Comparison of ENCODE assay signal across 8 cellular contexts in the genomic region with DNA sequence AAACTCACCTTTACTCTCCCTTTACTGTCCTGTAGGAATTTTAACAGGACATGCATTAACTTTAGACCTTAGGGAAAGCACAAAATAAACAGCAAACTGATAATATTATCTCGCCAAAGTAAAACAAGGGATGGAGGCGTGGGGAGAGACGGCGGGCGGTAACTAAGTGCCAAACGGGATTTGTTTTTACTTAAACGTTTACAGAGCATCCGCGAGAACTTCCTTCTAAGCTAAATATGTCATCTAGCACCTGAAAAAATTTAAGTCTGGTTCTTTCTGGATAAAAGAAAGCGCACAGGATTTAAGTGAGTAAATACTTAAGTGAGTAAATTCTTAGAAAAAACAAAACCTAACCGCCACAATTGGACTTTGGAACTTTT.
DNase-seq lines count a peak whose midpoint lies in the region; ATAC-seq and TF ChIP-seq lines count a peak whose summit lies in the region.

No MANE protein-coding gene starts in this region.

- H3K27me3 ChIP-seq in H9 (ENCODE audit: insufficient read depth, low read length), result no peaks in the 10 kb centered on the region
- H3K27me3 ChIP-seq in kidney epithelial cell (ENCODE audit: control insufficient read depth, insufficient read depth, low read length), result no peaks in the 10 kb centered on the region
- no peaks in the 10 kb centered on the region for H3K27me3 ChIP-seq in testis

- no peak overlapping the region for H3K4ac ChIP-seq in H9 (ENCODE audit: low read depth, low read length)

- H3K36me3 Mint-ChIP-seq in H9 (ENCODE audit: insufficient read depth in 1 of 3, low read depth in 3 of 3), result peaks cover 15 to 35% (median 22%) of the 10 kb centered on the region in 3 experiments
- H3K36me3 Mint-ChIP-seq in activated naive CD8-positive, alpha-beta T cell treated with anti-CD3 and anti-CD28 coated beads, Interleukin-2, amount 10 ng/mL, durations not matched to agents 7 days and 5 days, result peaks cover 8% of the 10 kb centered on the region

- no peak overlapping the region for H2BK120ac ChIP-seq in H9 (ENCODE audit: low read depth, low read length, poor library complexity, severe bottlenecking)

- H3K14ac ChIP-seq in H9 (ENCODE audit: insufficient read depth, low read length), result no peak overlapping the region

- peaks cover 10% of the 10 kb centered on the region for H3K9me3 ChIP-seq in H9 (ENCODE audit: control insufficient read depth, low read depth, low read length)
- H3K9me3 ChIP-seq in testis, result no peaks in the 10 kb centered on the region

- no peaks in the 10 kb centered on the region for H4K20me1 ChIP-seq in H9 (ENCODE audit: control insufficient read depth, insufficient read depth, insufficient read length)

- H2AK5ac ChIP-seq in H9 (ENCODE audit: insufficient read length, low read length), result no peak overlapping the region

- peaks cover 17 to 29% of the 10 kb centered on the region in 2 experiments for H3K9me3 Mint-ChIP-seq in H9
- peaks cover 6% of the 10 kb centered on the region for H3K9me3 Mint-ChIP-seq in activated naive CD8-positive, alpha-beta T cell treated with anti-CD3 and anti-CD28 coated beads, Interleukin-2, amount 10 ng/mL, durations not matched to agents 7 days and 5 days

- no peak overlapping the region for H2BK12ac ChIP-seq in H9 (ENCODE audit: insufficient read length, low read depth, low read length)

- TF ChIP-seq POLR2A in testis (IDR thresholded peaks at IDR 0.05), result no peak

- no peaks in the 10 kb centered on the region; the same call in 1 of the 2 replicates for H3K27me3 Mint-ChIP-seq in H9 (ENCODE audit: low read depth)
- peaks cover 6% of the 10 kb centered on the region for H3K27me3 Mint-ChIP-seq in activated naive CD8-positive, alpha-beta T cell treated with anti-CD3 and anti-CD28 coated beads, Interleukin-2, amount 10 ng/mL, durations not matched to agents 7 days and 5 days

- H3K36me3 ChIP-seq in kidney epithelial cell (ENCODE audit: control insufficient read depth, insufficient read depth, low read length), result no peaks in the 10 kb centered on the region
- H3K36me3 ChIP-seq in testis (ENCODE audit: low read depth, missing control alignments), result no peaks in the 10 kb centered on the region

- DNase-seq in AG09309 (ENCODE audit: low read depth) (no peak), H9 (no peak), kidney epithelial cell (ENCODE audit: low read depth) (no peak), testis (peak; percentile 39), substantia nigra (lab: John Stamatoyannopoulos, UW) (no peak), UCSD-AML1 (lab: John Stamatoyannopoulos, UW; ENCODE audit: unreplicated experiment) (no peak)
- DNase-seq in activated naive CD8-positive, alpha-beta T cell treated with anti-CD3 and anti-CD28 coated beads, Interleukin-2, amount 10 ng/mL, durations not matched to agents 7 days and 5 days, result no peak

- TF ChIP-seq CTCF in AG09309 (IDR thresholded peaks at IDR 0.05; ENCODE audit: control insufficient read depth, insufficient read depth, low read depth, low read length, missing control alignments) (no peak), H9 (conservative IDR thresholded peaks at IDR 0.05) (no peak), kidney epithelial cell (IDR thresholded peaks at IDR 0.05; ENCODE audit: insufficient read depth, low read length, poor library complexity, severe bottlenecking) (no peak), testis (IDR thresholded peaks at IDR 0.05) (no peak)

- H3K4me3 ChIP-seq in AG09309 (ENCODE audit: control insufficient read depth, low read depth, low read length), result peak overlapping the region; percentile 26
- peak overlapping the region; percentile 27 for H3K4me3 ChIP-seq in kidney epithelial cell (ENCODE audit: low read depth, low read length)
- peak overlapping the region; percentile 57 to 63 for H3K4me3 ChIP-seq in testis

- H3K4me3 Mint-ChIP-seq in H9, result peak overlapping the region; percentile 63 to 77
- H3K4me3 Mint-ChIP-seq in activated naive CD8-positive, alpha-beta T cell treated with anti-CD3 and anti-CD28 coated beads, Interleukin-2, amount 10 ng/mL, durations not matched to agents 7 days and 5 days, result peak overlapping the region; percentile 95

- no peak overlapping the region for H2BK5ac ChIP-seq in H9 (ENCODE audit: insufficient read length, low read length)

- H4K91ac ChIP-seq in H9 (ENCODE audit: insufficient read length, low read depth, low read length), result no peak overlapping the region

- no peak overlapping the region for H2BK15ac ChIP-seq in H9 (ENCODE audit: low read depth, low read length)

- H3K4me1 ChIP-seq in H9 (ENCODE audit: insufficient read depth, low read length) (peaks cover 3% of the 10 kb centered on the region; the same call in 1 of the 2 replicates), testis (peaks cover 3% of the 10 kb centered on the region)

- peak overlapping the region; percentile 73 for H3K4me2 ChIP-seq in H9 (ENCODE audit: insufficient read depth, insufficient read length, low read length)

- H3K27ac ChIP-seq in H9 (ENCODE audit: insufficient read length, low read depth, low read length), result peak overlapping the region; percentile 59
- peak overlapping the region; percentile 68 to 69 for H3K27ac ChIP-seq in testis
- no peak overlapping the region for H3K27ac ChIP-seq in substantia nigra (ENCODE audit: low read depth, low read length, poor library complexity, severe bottlenecking)

- no peak overlapping the region for H3K18ac ChIP-seq in H9 (ENCODE audit: insufficient read length, low read depth, low read length)

- H3K79me1 ChIP-seq in H9 (ENCODE audit: insufficient read depth, low read depth, low read length, poor library complexity, severe bottlenecking), result no peaks in the 10 kb centered on the region

- H4K5ac ChIP-seq in H9 (ENCODE audit: insufficient read length, low read depth, low read length), result no peak overlapping the region

- ATAC-seq in activated naive CD8-positive, alpha-beta T cell treated with anti-CD3 and anti-CD28 coated beads, Interleukin-2, amount 10 ng/mL, durations not matched to agents 7 days and 5 days (ENCODE audit: low read depth), result no peak
- no peak for ATAC-seq in HG02970 (IDR thresholded peaks at IDR 0.05; ENCODE audit: low FRiP score, unreplicated experiment)

- H3K23me2 ChIP-seq in H9 (ENCODE audit: insufficient read length, low read depth, low read length, poor library complexity, severe bottlenecking), result peaks cover 7% of the 10 kb centered on the region

- H4K8ac ChIP-seq in H9 (replicated peaks; ENCODE audit: insufficient read length, low read depth, low read length), result no peak overlapping the region

- H3K79me2 ChIP-seq in H9 (ENCODE audit: insufficient read depth, low read length), result no peaks in the 10 kb centered on the region

- H2AFZ ChIP-seq in H9 (ENCODE audit: low read length), result no peak overlapping the region

- peak overlapping the region; percentile 86 to 98 (median 97) for H3K27ac Mint-ChIP-seq in H9
- H3K27ac Mint-ChIP-seq in activated naive CD8-positive, alpha-beta T cell treated with anti-CD3 and anti-CD28 coated beads, Interleukin-2, amount 10 ng/mL, durations not matched to agents 7 days and 5 days, result peak overlapping the region; percentile 84

- H3K9ac ChIP-seq in H9 (ENCODE audit: extremely low read depth, insufficient read length, low read length), result peak overlapping the region; percentile 74

- intact Hi-C loops in testis (cut with DNase I; ENCODE audit: low total_unique reads), result no loop called here

- POLR2A ChIA-PET in activated naive CD8-positive, alpha-beta T cell treated with anti-CD3 and anti-CD28 coated beads, Interleukin-2, amount 10 ng/mL, durations not matched to agents 7 days and 5 days (lab: Charles Lee), result interaction anchor here (0.7 to 1.1 kb wide), 2 partner anchors 9 to 108 kb away, joined by 3 read pairs; a partner anchor contains a TSS

- no peak overlapping the region for H3K56ac ChIP-seq in H9 (ENCODE audit: insufficient read length, low read depth, low read length)

- H3K23ac ChIP-seq in H9 (ENCODE audit: insufficient read length, low read depth, low read length), result no peak overlapping the region

- H2BK20ac ChIP-seq in H9 (ENCODE audit: low read depth, low read length, poor library complexity, severe bottlenecking), result no peak overlapping the region

- H3T11ph ChIP-seq in H9 (ENCODE audit: low read length), result no peak overlapping the region

- WGBS in H9 (ENCODE audit: extremely low coverage, insufficient read length, low lambda C conversion rate), result no CpG with 5 or more reads among the region's 11 CpGs
- 7 to 18% methylated on average over 11 of the region's 11 CpGs for WGBS in testis, 2 donors

- peaks cover 33 to 44% of the 10 kb centered on the region in 2 experiments for H3K4me1 Mint-ChIP-seq in H9
- peaks cover 14% of the 10 kb centered on the region for H3K4me1 Mint-ChIP-seq in activated naive CD8-positive, alpha-beta T cell treated with anti-CD3 and anti-CD28 coated beads, Interleukin-2, amount 10 ng/mL, durations not matched to agents 7 days and 5 days
